Comparison of ENCODE assay signal across 1 cellular context in genomic region chr6:85593438-85594196, GRCh38.
A peak's percentile ranks its signal among the peaks of the same experiment; 100 is the strongest.
TF ChIP-seq lines count a peak whose summit lies in the region.

SNX14 (minus strand) TSS chr6:85593858; CDS start chr6:85593718, 140 bp downstream.

TF ChIP-seq in K562, 482 proteins besides CTCF, POLR2A, EP300 and RAD21 (continued from another document and continues in another):
- TF ChIP-seq ZNF318 (IDR thresholded peaks at IDR 0.05; ENCODE audit: borderline replicate concordance in 1 of 2, low read depth in 1 of 2) (no peak), E2F6 (IDR thresholded peaks at IDR 0.05; ENCODE audit: borderline replicate concordance in 1 of 2, extremely low read depth in 1 of 2, insufficient read depth in 1 of 2, insufficient read length in 1 of 2, low read depth in 1 of 2, low read length in 1 of 2, poor library complexity in 1 of 2, severe bottlenecking in 1 of 2) (peak; percentile 74 to 83), ZNF511 (CRISPR knock-in tag; IDR thresholded peaks at IDR 0.05) (peak; percentile 77; the same call in 1 of the 2 replicates), PYGO2 (tag; IDR thresholded peaks at IDR 0.05) (no peak), RB1 (IDR thresholded peaks at IDR 0.05; ENCODE audit: low read depth) (peak; percentile 15; the same call in 1 of the 2 replicates), CCNT2 (IDR thresholded peaks at IDR 0.05; ENCODE audit: borderline replicate concordance, extremely low read depth, insufficient read length, low read depth, low read length) (peak; percentile 90), ZNF584 (CRISPR knock-in tag; IDR thresholded peaks at IDR 0.05; ENCODE audit: low read depth) (0 out of 2 replicates have a peak, but pooled peaks have one; percentile 13), ZBTB9 (CRISPR knock-in tag; IDR thresholded peaks at IDR 0.05) (peak; percentile 81; the same call in 1 of the 2 replicates), SMAD4 (CRISPR knock-in tag; conservative IDR thresholded peaks at IDR 0.05) (peak; percentile 97), REST (CRISPR knock-in tag; IDR thresholded peaks at IDR 0.05; ENCODE audit: low read depth) (peak; percentile 55; the same call in 1 of the 2 replicates), ARHGAP35 (IDR thresholded peaks at IDR 0.05; ENCODE audit: partially characterized antibody) (no peak), PPARD (CRISPR knock-in tag; IDR thresholded peaks at IDR 0.05) (no peak), ARID2 (IDR thresholded peaks at IDR 0.05) (no peak), E2F5 (CRISPR knock-in tag; IDR thresholded peaks at IDR 0.05) (peak; percentile 66; the same call in 1 of the 2 replicates), CSDE1 (IDR thresholded peaks at IDR 0.05) (no peak), E2F8 (IDR thresholded peaks at IDR 0.05; ENCODE audit: low read depth, partially characterized antibody) (peak; percentile 36), CEBPB (tag; IDR thresholded peaks at IDR 0.05) (no peak), ZNF282 (CRISPR knock-in tag; IDR thresholded peaks at IDR 0.05) (no peak), ZFX (CRISPR knock-in tag; IDR thresholded peaks at IDR 0.05) (peak; percentile 99), MCM2 (IDR thresholded peaks at IDR 0.05; ENCODE audit: low read depth) (no peak), HEY1 (CRISPR knock-in tag; IDR thresholded peaks at IDR 0.05; ENCODE audit: borderline replicate concordance) (no peak), NFATC3 (IDR thresholded peaks at IDR 0.05) (peak; percentile 76; the same call in 1 of the 2 replicates), ZNF449 (CRISPR knock-in tag; IDR thresholded peaks at IDR 0.05) (no peak), USF1 (CRISPR knock-in tag; IDR thresholded peaks at IDR 0.05) (peak; percentile 20; the same call in 1 of the 2 replicates), KDM4B (IDR thresholded peaks at IDR 0.05; ENCODE audit: borderline replicate concordance in 2 of 2, low read depth in 1 of 2) (peak in 1 of 2 experiments; percentile 50; a peak in 1 of 4 replicates), CHD1 (IDR thresholded peaks at IDR 0.05; ENCODE audit: low read length) (no peak), ZBED1 (IDR thresholded peaks at IDR 0.05) (peak; percentile 77), MXD1 (CRISPR knock-in tag; IDR thresholded peaks at IDR 0.05; ENCODE audit: borderline replicate concordance, poor library complexity, severe bottlenecking) (no peak), MCM5 (IDR thresholded peaks at IDR 0.05; ENCODE audit: low read depth) (no peak), ZSCAN29 (IDR thresholded peaks at IDR 0.05) (peak; percentile 73; the same call in 1 of the 2 replicates), POLR2G (IDR thresholded peaks at IDR 0.05; ENCODE audit: low read depth, low read length) (peak; percentile 98)
